ENCODE assay signal across 8 cellular contexts in the genomic region with DNA sequence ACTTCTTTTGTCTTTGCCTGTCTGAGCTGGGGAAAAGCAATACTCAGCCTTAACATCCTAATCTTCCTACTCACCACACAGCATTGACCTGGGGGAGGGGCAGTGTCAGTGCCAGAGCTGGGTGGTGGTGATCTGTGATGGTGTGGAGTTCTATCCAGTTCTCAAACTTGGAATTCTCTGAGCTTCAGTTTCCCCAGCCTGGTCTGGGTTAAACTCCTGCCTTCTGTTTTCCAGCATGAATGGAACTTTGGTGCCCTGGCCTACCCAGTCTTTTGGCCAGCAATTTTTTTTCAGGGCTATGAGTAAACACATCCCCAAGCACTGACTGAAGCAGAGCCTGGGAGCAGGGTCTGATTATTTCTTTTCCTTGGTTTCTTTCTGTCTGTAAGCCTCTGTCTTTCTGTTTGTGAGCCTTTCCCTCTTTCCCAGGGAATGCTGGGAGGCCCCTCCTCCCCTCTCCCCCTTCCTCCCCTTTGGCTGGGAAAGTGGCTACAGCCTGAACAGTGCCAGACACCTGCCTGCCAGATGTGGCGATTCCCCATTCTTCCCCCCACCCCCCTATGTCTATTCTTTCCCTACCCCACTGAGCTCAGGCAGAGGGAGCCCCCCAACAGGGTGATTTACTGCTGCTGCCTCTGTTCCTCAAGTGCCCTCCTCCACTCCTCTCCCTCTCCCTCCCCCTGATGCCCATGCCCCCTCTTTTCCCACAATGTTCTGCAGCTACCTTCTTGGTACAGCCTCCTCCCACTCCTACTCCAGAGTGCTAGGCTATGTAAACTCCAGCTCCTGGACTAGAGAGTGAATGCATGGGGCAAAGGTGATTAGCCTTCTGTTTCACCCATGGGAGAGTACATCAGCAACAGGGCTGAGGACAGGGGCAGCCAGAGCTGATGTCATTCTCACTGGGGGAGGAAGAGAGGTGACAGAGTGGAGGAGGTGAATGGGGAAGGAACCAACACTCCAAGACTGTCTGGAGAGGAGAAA. TPM values are rescaled to one million over a fixed set of nuclear protein-coding genes. Genes with fewer than 3 reads are reported as not detected.
DNase-seq lines count a peak whose midpoint lies in the region; ATAC-seq and TF ChIP-seq lines count a peak whose summit lies in the region.

No MANE protein-coding gene starts in this region.

- H3K9me3 ChIP-seq in HUES48 (ENCODE audit: control insufficient read depth, insufficient read depth, low read length) = no peaks in the 10 kb centered on the region
- H3K9me3 ChIP-seq in T-helper 17 cell (ENCODE audit: control insufficient read depth, low read length, poor library complexity, severe bottlenecking) = no peaks in the 10 kb centered on the region
- no peaks in the 10 kb centered on the region for H3K9me3 ChIP-seq in hepatocyte (ENCODE audit: low read depth)
- H3K9me3 ChIP-seq in gastrocnemius medialis = no peaks in the 10 kb centered on the region

- ATAC-seq in T-helper 17 cell = no peak
- peak in 1 of 2 donors; percentile 39 for ATAC-seq in gastrocnemius medialis
- ATAC-seq in HG02571 (IDR thresholded peaks at IDR 0.05; ENCODE audit: unreplicated experiment) = no peak

- 0 out of 2 replicates have a peak, but pooled peaks cover 5% of the 10 kb centered on the region for H3K27me3 ChIP-seq in HUES48 (ENCODE audit: control insufficient read depth, insufficient read depth, low read length)
- no peaks in the 10 kb centered on the region for H3K27me3 ChIP-seq in hepatocyte
- no peaks in the 10 kb centered on the region for H3K27me3 ChIP-seq in gastrocnemius medialis

- no peak for DNase-seq in T-helper 17 cell
- peak; percentile 70 for DNase-seq in hepatocyte (ENCODE audit: low spot score)
- no peak for DNase-seq in gastrocnemius medialis
- no peak for DNase-seq in stimulated activated CD4-positive, alpha-beta T cell treated with anti-CD3 and anti-CD28 coated beads, Interleukin-2, amount 100 ng/mL, for 24 hours
- DNase-seq in GM20000 (ENCODE audit: low spot score) = no peak
- no peak for DNase-seq in NOMO-1 (lab: John Stamatoyannopoulos, UW; ENCODE audit: unreplicated experiment in 2 of 2)

- peak overlapping the region; percentile 77 for H3K27ac ChIP-seq in HUES48 (ENCODE audit: low read depth, low read length)
- H3K27ac ChIP-seq in hepatocyte = peak overlapping the region; percentile 95
- H3K27ac ChIP-seq in gastrocnemius medialis = peak overlapping the region in 3 of 4 donors; percentile 17 to 47 (median 31)

- H3K27ac Mint-ChIP-seq in T-helper 17 cell = peak overlapping the region; percentile 83

- H3K4me3 ChIP-seq in HUES48 (ENCODE audit: low read depth, low read length) (peak overlapping the region; percentile 69), hepatocyte (no peak overlapping the region), gastrocnemius medialis (no peak overlapping the region)

- peak overlapping the region; percentile 19; the same call in 1 of the 2 replicates for H3K9ac ChIP-seq in HUES48 (ENCODE audit: low read depth, low read length)

- intact Hi-C loops in gastrocnemius medialis (cut with DNase I; ENCODE audit: low total_unique reads) = loop anchor here (10.0 kb wide), 1 partner anchor 1372 kb away; a partner anchor contains a TSS

- H3K27me3 Mint-ChIP-seq in T-helper 17 cell = no peaks in the 10 kb centered on the region

- H3K4me3 Mint-ChIP-seq in T-helper 17 cell = no peak overlapping the region

- H4K20me1 ChIP-seq in hepatocyte (ENCODE audit: insufficient read depth, poor library complexity, severe bottlenecking) = no peaks in the 10 kb centered on the region

- H3K9me2 ChIP-seq in hepatocyte (replicated peaks; ENCODE audit: insufficient read depth) = no peaks in the 10 kb centered on the region

- in situ Hi-C loops in gastrocnemius medialis (cut with MboI; ENCODE audit: low sequenced_read_pairs in 4 of 4) = loop anchor here (25.0 kb wide), 2 partner anchors 341 to 366 kb away; a partner anchor contains a TSS

- no peak for TF ChIP-seq POLR2A in gastrocnemius medialis (IDR thresholded peaks at IDR 0.05)

- peaks cover 20% of the 10 kb centered on the region for H3K36me3 ChIP-seq in HUES48 (ENCODE audit: control insufficient read depth, insufficient read depth, low read length)
- H3K36me3 ChIP-seq in hepatocyte (replicated peaks; ENCODE audit: insufficient read depth, low read depth) = no peaks in the 10 kb centered on the region
- peaks cover 0 to 30% of the 10 kb centered on the region in 2 donors for H3K36me3 ChIP-seq in gastrocnemius medialis

- TF ChIP-seq CTCF in hepatocyte (IDR thresholded peaks at IDR 0.05; ENCODE audit: poor library complexity) (no peak), gastrocnemius medialis (IDR thresholded peaks at IDR 0.05 in 4 of 5, conservative IDR thresholded peaks at IDR 0.05 in 1 of 5) (no peak), GM20000 (IDR thresholded peaks at IDR 0.05; ENCODE audit: extremely low read depth, missing control alignments) (no peak)

- WGBS in hepatocyte (ENCODE audit: low lambda C conversion rate, missing lambda C conversion rate) = 17% methylated on average over 1 of the region's 1 CpG

- H3K4me2 ChIP-seq in hepatocyte = peak overlapping the region; percentile 69

- H3K36me3 Mint-ChIP-seq in T-helper 17 cell (ENCODE audit: low read depth) = peaks cover 12% of the 10 kb centered on the region

- peaks cover 20% of the 10 kb centered on the region for H3K4me1 Mint-ChIP-seq in T-helper 17 cell

- no peak overlapping the region for H2AFZ ChIP-seq in hepatocyte

- peaks cover 71% of the 10 kb centered on the region for H3K4me1 ChIP-seq in HUES48 (ENCODE audit: control insufficient read depth, insufficient read depth, low read length)
- H3K4me1 ChIP-seq in hepatocyte (ENCODE audit: insufficient read depth) = peaks cover 45% of the 10 kb centered on the region
- H3K4me1 ChIP-seq in gastrocnemius medialis = peaks cover 21 to 26% of the 10 kb centered on the region in 2 donors

- no peaks in the 10 kb centered on the region for H3K79me2 ChIP-seq in hepatocyte

RNA-seq across cellular contexts. Expression of a gene that starts 11.1 kb away (rescaled TPM):
- under 1 TPM; 0.57 to 0.99 TPM for total RNA-seq in T-helper 17 cell
- total RNA-seq in hepatocyte = 0.07 TPM in 1 of 2 replicates, not detected in the other
- not detected in 2 replicates for polyA plus RNA-seq in hepatocyte
- under 1 TPM in 2 of 4 donors, not detected in 2; 0.49 to 0.51 TPM for total RNA-seq in gastrocnemius medialis

RNA-seq across cellular contexts. Expression of a gene that starts 28.3 kb away (rescaled TPM):
- total RNA-seq in T-helper 17 cell (10 to 100 TPM; 58.6 to 63.3 TPM), hepatocyte (164 and 220 TPM in 2 replicates), gastrocnemius medialis (100 to 1,000 TPM in 2 of 4 donors, 10 to 100 TPM in 2; 91.8 to 145 (median 107) TPM)
- polyA plus RNA-seq in hepatocyte = 207 and 224 TPM in 2 replicates

RNA-seq across cellular contexts. Expression of a gene that starts 31.4 kb away (rescaled TPM):
- 1 to 10 TPM; 3.4 to 5.7 TPM for total RNA-seq in T-helper 17 cell
- 2.2 and 5.6 TPM in 2 replicates for total RNA-seq in hepatocyte
- 4.2 and 4.6 TPM in 2 replicates for polyA plus RNA-seq in hepatocyte
- 10 to 100 TPM in 3 of 4 donors, 1 to 10 TPM in 1; 3.3 to 21.0 (median 18.3) TPM for total RNA-seq in gastrocnemius medialis

RNA-seq across cellular contexts. Expression of a gene that starts 52.4 kb away (rescaled TPM):
- total RNA-seq in T-helper 17 cell (10 to 100 TPM in 1 of 2 donors, 1 to 10 TPM in 1; 2.5 to 26.4 TPM), hepatocyte (0.44 TPM in 1 of 2 replicates, not detected in the other), gastrocnemius medialis (1 to 10 TPM in 2 of 4 donors, under 1 TPM in 1, not detected in 1; 0.64 to 8.0 (median 1.8) TPM)
- 0.83 TPM in 1 of 2 replicates, not detected in the other for polyA plus RNA-seq in hepatocyte

Comparison
In these comparisons a context has a peak if more than half of its experiments do, and no peak if none do; other contexts are left out.
1. H3K27ac ChIP-seq: peak in every context shown above with its lines; median percentile 95 in hepatocyte; 77 in HUES48; 31 in gastrocnemius medialis.